Comparison of ENCODE assay signal across 9 cellular contexts in genomic region chr3:50254577-50255250, GRCh38. TPM values are rescaled to one million over a fixed set of nuclear protein-coding genes. Genes with fewer than 3 reads are reported as not detected.
DNase-seq lines count a peak whose midpoint lies in the region; ATAC-seq and TF ChIP-seq lines count a peak whose summit lies in the region.
"Had no signal": no experiment of that assay in that cellular context is flagged by ENCODE, and none has a peak within 500 bp of the region (broad histone marks: within the 10 kb centered on the region; RNA-seq: fewer than 3 reads in every experiment).

No MANE protein-coding gene starts in this region.

- peaks cover 38% of the 10 kb centered on the region for H3K4me1 Mint-ChIP-seq in endothelial cell (ENCODE audit: unreplicated experiment)

- H3K27ac Mint-ChIP-seq in endothelial cell (ENCODE audit: unreplicated experiment): peak overlapping the region; percentile 72

- peak overlapping the region; percentile 39 for H3K27ac ChIP-seq in AG04450 (ENCODE audit: low read depth, low read length)
- H3K27ac ChIP-seq in RWPE2 (ENCODE audit: poor library complexity, severe bottlenecking): peak overlapping the region; percentile 93
- H3K27ac ChIP-seq in muscle layer of colon (ENCODE audit: low read depth, low read length): peak overlapping the region; percentile 54
- H3K27ac ChIP-seq: SK-N-MC had no signal

- H3K9ac ChIP-seq in muscle layer of colon (ENCODE audit: low read length): no peak overlapping the region

- no peaks in the 10 kb centered on the region for H3K9me3 Mint-ChIP-seq in endothelial cell (ENCODE audit: unreplicated experiment)

- H3K4me3 ChIP-seq in AG04450 (ENCODE audit: low read depth, low read length) (no peak overlapping the region), RWPE2 (ENCODE audit: severe bottlenecking) (no peak overlapping the region), muscle layer of colon (ENCODE audit: low read depth in 1 of 2, low read length in 2 of 2) (no peak overlapping the region)
- H3K4me3 ChIP-seq: SK-N-MC had no signal

- H3K9me3 ChIP-seq in AG04450 (ENCODE audit: control insufficient read depth, insufficient read depth, low read length) (no peaks in the 10 kb centered on the region; the same call in 1 of the 2 replicates), RWPE2 (ENCODE audit: severe bottlenecking) (no peaks in the 10 kb centered on the region), muscle layer of colon (ENCODE audit: low read length) (no peaks in the 10 kb centered on the region)

- H3K27me3 Mint-ChIP-seq in endothelial cell (ENCODE audit: unreplicated experiment): peaks cover 19% of the 10 kb centered on the region

- peaks cover 27% of the 10 kb centered on the region for H3K36me3 Mint-ChIP-seq in endothelial cell (ENCODE audit: low read depth, unreplicated experiment)

- DNase-seq in AG04450 (ENCODE audit: low read depth, low spot score) (no peak), RWPE2 (ENCODE audit: low spot score) (no peak), endothelial cell (ENCODE audit: low spot score) (peak; percentile 16), NCI-H1417 (lab: John Stamatoyannopoulos, UW) (no peak), epidermal melanocyte (ENCODE audit: insufficient read length, low spot score) (no peak)
- no peak for DNase-seq in activated CD4-positive, alpha-beta T cell treated with anti-CD3 and anti-CD28 coated beads for 48 hours

- ATAC-seq in RWPE2 (ENCODE audit: low read depth): peak; percentile 21
- ATAC-seq in HG03025 (IDR thresholded peaks at IDR 0.05; ENCODE audit: low FRiP score, unreplicated experiment): no peak

- TF ChIP-seq CTCF in AG04450 (IDR thresholded peaks at IDR 0.05; ENCODE audit: low read depth, low read length) (no peak), RWPE2 (IDR thresholded peaks at IDR 0.05; ENCODE audit: poor library complexity, severe bottlenecking) (no peak), endothelial cell (IDR thresholded peaks at IDR 0.05; ENCODE audit: unreplicated experiment) (no peak)

- POLR2A ChIA-PET in AG04450 (lab: Yijun Ruan, JAX): no interaction called here

- no peak overlapping the region for H3K4me3 Mint-ChIP-seq in endothelial cell (ENCODE audit: unreplicated experiment)

- CTCF ChIA-PET in AG04450 (lab: Charles Lee): interaction anchor here (0.6 to 1.7 kb wide), 2 partner anchors 8 to 28 kb away, joined by 6 to 8 read pairs; no protein-coding TSS in a partner anchor

- H3K27me3 ChIP-seq in AG04450 (ENCODE audit: control insufficient read depth, insufficient read depth, low read length) (no peaks in the 10 kb centered on the region), RWPE2 (ENCODE audit: insufficient read depth, poor library complexity, severe bottlenecking) (no peaks in the 10 kb centered on the region), muscle layer of colon (ENCODE audit: control insufficient read depth in 1 of 2, insufficient read depth in 2 of 2, low read length in 2 of 2) (no peaks in the 10 kb centered on the region)

- peaks cover 81% of the 10 kb centered on the region for H3K36me3 ChIP-seq in RWPE2 (ENCODE audit: low read depth)
- H3K36me3 ChIP-seq in muscle layer of colon (ENCODE audit: insufficient read depth, low read length): peaks cover 62% of the 10 kb centered on the region

- H3K4me1 ChIP-seq in RWPE2 (ENCODE audit: insufficient read depth, poor library complexity, severe bottlenecking) (peaks cover 36% of the 10 kb centered on the region), muscle layer of colon (ENCODE audit: insufficient read depth, low read length) (peaks cover 34% of the 10 kb centered on the region)

RNA-seq across cellular contexts. Expression of gene SEMA3B, which starts 14.2 kb away (rescaled TPM):
- polyA plus RNA-seq in AG04450 (2011; rRNA removed): 22.0 and 24.7 TPM in 2 replicates
- polyA minus RNA-seq in AG04450 (2011; rRNA and poly(A)+ RNA removed): 9.9 and 14.3 TPM in 2 replicates
- 1.7 TPM for total RNA-seq in endothelial cell (ENCODE audit: unreplicated experiment)

RNA-seq across cellular contexts. Expression of gene GNAI2, which starts 18.7 kb away (rescaled TPM):
- polyA plus RNA-seq in AG04450 (2011; rRNA removed): 603 and 661 TPM in 2 replicates
- polyA minus RNA-seq in AG04450 (2011; rRNA and poly(A)+ RNA removed): 528 and 617 TPM in 2 replicates
- total RNA-seq in endothelial cell (ENCODE audit: unreplicated experiment): 771 TPM

RNA-seq across cellular contexts. Expression of gene LSMEM2, which starts 24.2 kb away (rescaled TPM):
- not detected in 2 replicates for polyA plus RNA-seq in AG04450 (2011; rRNA removed)
- not detected in 2 replicates for polyA minus RNA-seq in AG04450 (2011; rRNA and poly(A)+ RNA removed)
- 0.18 TPM for total RNA-seq in endothelial cell (ENCODE audit: unreplicated experiment)

RNA-seq across cellular contexts. Expression of gene IFRD2, which starts 37.5 kb away (rescaled TPM):
- polyA plus RNA-seq in AG04450 (2011; rRNA removed): 19.3 and 20.6 TPM in 2 replicates
- polyA minus RNA-seq in AG04450 (2011; rRNA and poly(A)+ RNA removed): 12.0 and 12.7 TPM in 2 replicates
- total RNA-seq in endothelial cell (ENCODE audit: unreplicated experiment): 43.2 TPM

RNA-seq across cellular contexts. Expression of gene HYAL3, which starts 44.5 kb away (rescaled TPM):
- 3.0 and 4.7 TPM in 2 replicates for polyA plus RNA-seq in AG04450 (2011; rRNA removed)
- polyA minus RNA-seq in AG04450 (2011; rRNA and poly(A)+ RNA removed): 3.1 and 4.0 TPM in 2 replicates
- total RNA-seq in endothelial cell (ENCODE audit: unreplicated experiment): 12.7 TPM

Comparison
In these comparisons a context has a peak if more than half of its experiments do, and no peak if none do; other contexts are left out.
1. H3K27ac ChIP-seq: peak in every context shown above with its lines; median percentile 93 in RWPE2; 54 in muscle layer of colon; 39 in AG04450.